Comparison of ENCODE assay signal across 13 cellular contexts in the genomic region with DNA sequence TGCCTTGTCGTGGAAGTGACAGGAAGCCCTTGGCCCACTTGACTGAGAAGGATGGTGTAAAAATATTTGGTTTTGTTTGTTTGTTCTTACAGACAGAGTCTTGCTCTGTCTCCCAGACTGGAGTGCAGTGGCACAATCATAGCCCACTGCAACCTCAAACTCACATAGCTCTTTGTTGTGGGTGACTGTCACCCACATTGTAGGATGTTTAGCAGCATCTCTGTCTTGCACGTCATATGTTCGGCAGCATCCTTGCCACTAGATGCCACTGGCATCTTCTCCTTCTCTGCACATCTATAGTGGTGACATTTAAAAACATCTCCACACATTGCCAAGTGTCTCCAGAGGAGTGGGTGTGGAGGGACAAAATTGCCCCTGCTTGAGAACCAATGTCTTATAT. TPM values are rescaled to one million over a fixed set of nuclear protein-coding genes. Genes with fewer than 3 reads are reported as not detected.
DNase-seq lines count a peak whose midpoint lies in the region; ATAC-seq and TF ChIP-seq lines count a peak whose summit lies in the region.
"Had no signal": no experiment of that assay in that cellular context is flagged by ENCODE, and none has a peak within 500 bp of the region (broad histone marks: within the 10 kb centered on the region; RNA-seq: fewer than 3 reads in every experiment).

No MANE protein-coding gene starts in this region.

- peaks cover 22% of the 10 kb centered on the region for H3F3A ChIP-seq in GM23248 (ENCODE audit: insufficient read depth)

- intact Hi-C loops in upper lobe of right lung (cut with DNase I), result no loop called here

- in situ Hi-C loops in GM23248 (cut with MboI), result no loop called here

- H3K27me3 ChIP-seq in upper lobe of right lung (no peaks in the 10 kb centered on the region), GM23248 (replicated peaks; ENCODE audit: insufficient read depth) (no peaks in the 10 kb centered on the region)
- H3K27me3 ChIP-seq: SJCRH30 had no signal

- H3K9ac ChIP-seq in GM23248, result no peak overlapping the region

- peaks cover 57 to 64% of the 10 kb centered on the region in 2 donors for H3K4me1 Mint-ChIP-seq in immature natural killer cell

- H3K27ac Mint-ChIP-seq in immature natural killer cell, result peak overlapping the region; percentile 50 to 92 (median 87)
- H3K27ac Mint-ChIP-seq: GM23338 had no signal

- peak; percentile 28 for ATAC-seq in upper lobe of right lung
- ATAC-seq: GM23338 had no signal

- H3K79me2 ChIP-seq in GM23248 (ENCODE audit: insufficient read depth), result no peaks in the 10 kb centered on the region

- peak; percentile 59 for DNase-seq in stimulated activated CD4-positive, alpha-beta T cell treated with anti-CD3 and anti-CD28 coated beads, Interleukin-1b, Interleukin-23, amount 100 ng/mL, for 48 hours
- DNase-seq in stimulated activated CD4-positive, alpha-beta T cell treated with anti-CD3 and anti-CD28 coated beads, Interleukin-4, amount 100 ng/mL, for 1 hour, result no peak
- peak; percentile 24 for DNase-seq in activated T-cell treated with anti-CD3 and anti-CD28 coated beads for 24 hours (ENCODE audit: low read depth)
- DNase-seq in immature natural killer cell, result peak; percentile 83 to 86 (median 86)
- no peak for DNase-seq in upper lobe of right lung
- DNase-seq in KG1 (lab: John Stamatoyannopoulos, UW), result no peak
- DNase-seq in GM23248, result no peak
- DNase-seq in hypothalamus (lab: John Stamatoyannopoulos, UW), result no peak
- DNase-seq: NCI-H510A, SJCRH30 had no signal

- 60 to 94% methylated on average over 3 of the region's 3 CpGs for WGBS in GM23248 (ENCODE audit: low coverage in 1 of 2, low lambda C conversion rate in 2 of 2, missing lambda C conversion rate in 2 of 2), 2 experiments

- H3K36me3 ChIP-seq in upper lobe of right lung (no peaks in the 10 kb centered on the region), GM23248 (ENCODE audit: low read depth) (no peaks in the 10 kb centered on the region)
- H3K36me3 ChIP-seq: prostate gland, SJCRH30 had no signal

- H4K20me1 ChIP-seq in GM23248 (ENCODE audit: insufficient read depth), result no peaks in the 10 kb centered on the region

- peak overlapping the region in 2 of 5 donors; percentile 25 to 37 for H3K4me3 Mint-ChIP-seq in immature natural killer cell
- H3K4me3 Mint-ChIP-seq: GM23338 had no signal

- no peaks in the 10 kb centered on the region for H3K9me3 Mint-ChIP-seq in immature natural killer cell
- H3K9me3 Mint-ChIP-seq: GM23338 had no signal

- TF ChIP-seq CTCF in upper lobe of right lung (IDR thresholded peaks at IDR 0.05), result no peak

- H3K27ac ChIP-seq in upper lobe of right lung (no peak overlapping the region), GM23248 (no peak overlapping the region)
- H3K27ac ChIP-seq: prostate gland, SJCRH30 had no signal

- peaks cover 7 to 16% (median 9%) of the 10 kb centered on the region in 3 donors for H3K27me3 Mint-ChIP-seq in immature natural killer cell (ENCODE audit: low read depth in 3 of 3)

- H3K9me2 ChIP-seq in GM23248 (ENCODE audit: insufficient read depth), result no peaks in the 10 kb centered on the region

- H2AFZ ChIP-seq in GM23248, result no peak overlapping the region
- H2AFZ ChIP-seq: GM23338 had no signal

- no peaks in the 10 kb centered on the region for H3K9me3 ChIP-seq in upper lobe of right lung
- H3K9me3 ChIP-seq in GM23248 (ENCODE audit: low read depth), result no peaks in the 10 kb centered on the region
- H3K9me3 ChIP-seq: prostate gland, SJCRH30 had no signal

- H3K4me1 ChIP-seq in upper lobe of right lung, result no peaks in the 10 kb centered on the region
- H3K4me1 ChIP-seq in GM23248 (ENCODE audit: insufficient read depth), result peaks cover 37% of the 10 kb centered on the region
- H3K4me1 ChIP-seq: prostate gland had no signal

- no peaks in the 10 kb centered on the region for H3K36me3 Mint-ChIP-seq in immature natural killer cell

- no peak overlapping the region for H3K4me2 ChIP-seq in GM23248 (ENCODE audit: unreplicated experiment)
- H3K4me2 ChIP-seq: GM23338 had no signal

- no peak overlapping the region for H3K4me3 ChIP-seq in upper lobe of right lung
- H3K4me3 ChIP-seq in GM23248, result no peak overlapping the region
- H3K4me3 ChIP-seq: GM23338, prostate gland, SJCRH30 had no signal

RNA-seq across cellular contexts. Expression of a gene that starts 56.8 kb away (rescaled TPM):
- 100 to 1,000 TPM in 1 of 3 donors, 10 to 100 TPM in 2; 55.6 to 161 (median 82.4) TPM for polyA plus RNA-seq in immature natural killer cell
- total RNA-seq in upper lobe of right lung, result 24.5 TPM
- 26.7 and 29.8 TPM in 2 replicates for total RNA-seq in GM23248 (2014; rRNA removed; shearing (Covaris generic))
- polyA plus RNA-seq in GM23248 (2016; fragmentation: Nextera tagmentation; extraction: Ambion mirVana), result 6.9 and 9.0 TPM in 2 replicates
- total RNA-seq: G401 had no signal

Comparison
In these comparisons a context has a peak if more than half of its experiments do, and no peak if none do; other contexts are left out.
1. DNase-seq: peak in stimulated activated CD4-positive, alpha-beta T cell treated with anti-CD3 and anti-CD28 coated beads, Interleukin-1b, Interleukin-23, amount 100 ng/mL, for 48 hours (single experiment), activated T-cell treated with anti-CD3 and anti-CD28 coated beads for 24 hours (single experiment) and immature natural killer cell (3 of 3); none in stimulated activated CD4-positive, alpha-beta T cell treated with anti-CD3 and anti-CD28 coated beads, Interleukin-4, amount 100 ng/mL, for 1 hour (single experiment), upper lobe of right lung (single experiment), KG1 (single experiment), GM23248 (single experiment) and hypothalamus (0 of 51).